21 cellular contexts compared by ENCODE assay signal in the genomic region with DNA sequence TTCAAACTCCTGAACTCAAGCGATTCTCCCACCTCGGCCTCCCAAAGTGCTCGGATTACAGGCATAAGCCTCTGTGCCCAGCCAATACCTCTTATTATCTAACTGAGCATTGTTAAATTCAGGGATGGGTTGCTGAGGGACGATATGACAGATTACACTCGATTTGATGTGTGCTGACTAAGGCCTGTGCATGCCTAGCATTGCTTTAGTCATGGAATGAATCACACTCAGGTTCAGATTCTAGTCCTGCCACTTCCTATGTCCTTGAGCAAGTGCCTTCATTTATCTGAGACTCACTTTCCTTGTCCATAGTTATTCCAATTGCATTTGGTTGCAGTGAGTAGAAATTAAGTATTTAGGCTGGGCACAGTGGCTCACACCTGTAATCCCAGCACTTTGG. TPM values are rescaled to one million over a fixed set of nuclear protein-coding genes. Genes with fewer than 3 reads are reported as not detected.
A peak's percentile ranks its signal among the peaks of the same experiment; 100 is the strongest.
DNase-seq lines count a peak whose midpoint lies in the region; FAIRE-seq and TF ChIP-seq lines count a peak whose summit lies in the region.
"Had no signal": no experiment of that assay in that cellular context is flagged by ENCODE, and none has a peak within 500 bp of the region (broad histone marks: within the 10 kb centered on the region; RNA-seq: fewer than 3 reads in every experiment).

No MANE protein-coding gene starts in this region.

- DNase-seq in MCF 10A (ENCODE audit: unreplicated experiment) (peak; percentile 53), breast epithelium (ENCODE audit: low spot score in 2 of 2) (no peak), RCC 7860 (ENCODE audit: low spot score) (peak; percentile 31), coronary artery (ENCODE audit: low spot score) (peak; percentile 16), T1000 (lab: John Stamatoyannopoulos, UW) (no peak), NCI-H2227 treated with DMSO at 0.1 percent for 48 hours (lab: John Stamatoyannopoulos, UW) (no peak), DMS53 (lab: John Stamatoyannopoulos, UW) (no peak)
- DNase-seq in NK-92 treated with Interleukin-12 subunit alpha and Interleukin-12 subunit beta, amount 100 ng/mL, for 24 hours (lab: John Stamatoyannopoulos, UW): no peak
- DNase-seq: activated naive CD4-positive, alpha-beta T cell; amygdala; DMS153; effector CD4-positive, alpha-beta T cell; left cardiac atrium; natural killer cell; NCI-H526 treated with DMSO at 0.1 percent for 48 hours; ovary; right cardiac atrium; stimulated activated CD8-positive, alpha-beta memory T cell treated with anti-CD3 and anti-CD28 coated beads, Interleukin-4, amount 100 ng/mL, for 48 hours had no signal

- no peak overlapping the region for H3K27ac Mint-ChIP-seq in MCF 10A (ENCODE audit: low read depth, unreplicated experiment)
- H3K27ac Mint-ChIP-seq: CD14-positive monocyte, natural killer cell had no signal

- TF ChIP-seq POLR2A in breast epithelium (IDR thresholded peaks at IDR 0.05): no peak

- no peak for FAIRE-seq in RCC 7860 (lab: Jason Lieb, UNC)

- no peaks in the 10 kb centered on the region for H3K9me3 Mint-ChIP-seq in MCF 10A (ENCODE audit: unreplicated experiment)
- H3K9me3 Mint-ChIP-seq: CD14-positive monocyte, natural killer cell had no signal

- H3K27me3 Mint-ChIP-seq in MCF 10A (ENCODE audit: insufficient read depth, unreplicated experiment): no peaks in the 10 kb centered on the region

- H3K27ac ChIP-seq in breast epithelium (no peak overlapping the region), coronary artery (no peak overlapping the region)
- H3K27ac ChIP-seq: gastroesophageal sphincter, ovary, SJSA1 had no signal

- H3K36me3 ChIP-seq in breast epithelium: no peaks in the 10 kb centered on the region
- H3K36me3 ChIP-seq: gastroesophageal sphincter, ovary, SJSA1 had no signal

- POLR2A ChIA-PET in MCF 10A (lab: Yijun Ruan, JAX): no interaction called here

- no peaks in the 10 kb centered on the region for H3K9me3 ChIP-seq in breast epithelium
- H3K9me3 ChIP-seq: gastroesophageal sphincter, ovary, SJSA1 had no signal

- H3K27me3 ChIP-seq in breast epithelium: no peaks in the 10 kb centered on the region
- H3K27me3 ChIP-seq: ovary had no signal

- no peak overlapping the region for H3K4me3 Mint-ChIP-seq in MCF 10A (ENCODE audit: unreplicated experiment)
- H3K4me3 Mint-ChIP-seq: CD14-positive monocyte, natural killer cell had no signal

- no peak overlapping the region for H3K4me3 ChIP-seq in breast epithelium
- H3K4me3 ChIP-seq in coronary artery: no peak overlapping the region
- H3K4me3 ChIP-seq: gastroesophageal sphincter, ovary, SJSA1 had no signal

- CTCF ChIA-PET in MCF 10A (lab: Yijun Ruan, JAX): interaction anchor here (0.6 kb wide), 1 partner anchor 818 kb away, joined by 4 read pairs; no protein-coding TSS in a partner anchor

- intact Hi-C loops in MCF 10A (cut with micrococcal nuclease): no loop called here
- intact Hi-C loops in breast epithelium (cut with DNase I; ENCODE audit: low total_unique reads): no loop called here

- H3K4me1 Mint-ChIP-seq in MCF 10A (ENCODE audit: insufficient read depth, unreplicated experiment): no peaks in the 10 kb centered on the region
- H3K4me1 Mint-ChIP-seq: CD14-positive monocyte, natural killer cell had no signal

- no peak for TF ChIP-seq CTCF in MCF 10A (IDR thresholded peaks at IDR 0.05; ENCODE audit: unreplicated experiment)
- no peak for TF ChIP-seq CTCF in breast epithelium (IDR thresholded peaks at IDR 0.05)
- TF ChIP-seq CTCF in coronary artery (IDR thresholded peaks at IDR 0.05): no peak

- H3K36me3 Mint-ChIP-seq in MCF 10A (ENCODE audit: insufficient read depth, unreplicated experiment): no peaks in the 10 kb centered on the region
- H3K36me3 Mint-ChIP-seq: CD14-positive monocyte, natural killer cell had no signal

- no peaks in the 10 kb centered on the region for H3K4me1 ChIP-seq in breast epithelium
- H3K4me1 ChIP-seq: gastroesophageal sphincter, SJSA1 had no signal

- no TSS peak for BruUV-seq in MCF 10A (replicated peaks; lab: Mats Ljungman, UMichigan)

RNA-seq across cellular contexts. Expression of a gene that starts 19.5 kb away (rescaled TPM):
- total RNA-seq in MCF 10A (2022) (0.82 and 1.2 TPM in 2 replicates), breast epithelium (1 to 10 TPM; 2.0 to 6.0 (median 3.5) TPM)

Comparison
In these comparisons a context has a peak if more than half of its experiments do, and no peak if none do; other contexts are left out.
1. DNase-seq: peak in MCF 10A (single experiment), RCC 7860 (single experiment) and coronary artery (single experiment); none in breast epithelium (0 of 2), T1000 (single experiment), NCI-H2227 treated with DMSO at 0.1 percent for 48 hours (single experiment), DMS53 (single experiment) and NK-92 treated with Interleukin-12 subunit alpha and Interleukin-12 subunit beta, amount 100 ng/mL, for 24 hours (single experiment).